Comparison of ENCODE assay signal across 11 cellular contexts in genomic region chr15:88615303-88616107, GRCh38. TPM values are rescaled to one million over a fixed set of nuclear protein-coding genes. Genes with fewer than 3 reads are reported as not detected.
DNase-seq lines count a peak whose midpoint lies in the region; ATAC-seq, FAIRE-seq and TF ChIP-seq lines count a peak whose summit lies in the region.
"Had no signal": no experiment of that assay in that cellular context is flagged by ENCODE, and none has a peak within 500 bp of the region (broad histone marks: within the 10 kb centered on the region; RNA-seq: fewer than 3 reads in every experiment).

No MANE protein-coding gene starts in this region.

- no peaks in the 10 kb centered on the region for H4K20me1 ChIP-seq in GM12878 (ENCODE audit: control insufficient read depth, insufficient read depth)

- no peak overlapping the region for H3K27ac Mint-ChIP-seq in stimulated activated effector memory CD8-positive, alpha-beta T cell treated with anti-CD3 and anti-CD28 coated beads, Interleukin-12 subunit alpha, Interleukin-12 subunit beta, amount 100 ng/mL, for 72 hours

- H3K27me3 ChIP-seq in GM12878 (replicated peaks in 1 of 2; ENCODE audit: control insufficient read depth in 2 of 2, insufficient read depth in 2 of 2, low read length in 1 of 2): no peaks in the 10 kb centered on the region
- peaks cover 0 to 6% of the 10 kb centered on the region in 2 donors for H3K27me3 ChIP-seq in tibial artery

- DNase-seq in GM12878 (ENCODE audit: low read depth, low spot score) (no peak), tibial artery (no peak), ecto neural progenitor cell (ENCODE audit: low spot score) (no peak)
- no peak for DNase-seq in stimulated activated effector memory CD8-positive, alpha-beta T cell treated with anti-CD3 and anti-CD28 coated beads, Interleukin-12 subunit alpha, Interleukin-12 subunit beta, amount 100 ng/mL, for 72 hours (ENCODE audit: low spot score in 2 of 2)
- DNase-seq in stimulated activated CD4-positive, alpha-beta T cell treated with anti-CD3 and anti-CD28 coated beads, Interleukin-4, amount 100 ng/mL, for 24 hours: no peak
- DNase-seq: left ventricle myocardium superior, NCI-H2081 treated with DMSO at 0.1 percent for 48 hours had no signal

- no peak overlapping the region for H3K4me3 ChIP-seq in GM12878
- H3K4me3 ChIP-seq in tibial artery: no peak overlapping the region
- H3K4me3 ChIP-seq: SK-N-MC had no signal

- TF ChIP-seq POLR2A in GM12878 (IDR thresholded peaks at IDR 0.05; ENCODE audit: low read depth, low read length): no peak

- H3K4me2 ChIP-seq in GM12878 (ENCODE audit: control insufficient read depth, insufficient read depth): peak overlapping the region; percentile 56

- SMC1A ChIA-PET in GM12878 (lab: Charles Lee; ENCODE audit: uncharacterized antibody, unreplicated experiment): interaction anchor here (0.7 to 1.9 kb wide), 3 partner anchors 9 to 143 kb away, joined by 3 to 8 read pairs (median 4); no protein-coding TSS in a partner anchor

- POLR2A ChIA-PET in GM12878 (lab: Charles Lee): no interaction called here

- in situ Hi-C loops in GM12878 (cut with MboI): no loop called here

- no TSS peak for BruUV-seq in GM12878 (replicated peaks; lab: Mats Ljungman, UMichigan)

- H3K27ac ChIP-seq in GM12878 (ENCODE audit: control insufficient read depth, insufficient read depth) (peak overlapping the region; percentile 78), tibial artery (no peak overlapping the region)
- H3K27ac ChIP-seq: SK-N-MC had no signal

- peaks cover 7% of the 10 kb centered on the region for H3K4me1 Mint-ChIP-seq in stimulated activated effector memory CD8-positive, alpha-beta T cell treated with anti-CD3 and anti-CD28 coated beads, Interleukin-12 subunit alpha, Interleukin-12 subunit beta, amount 100 ng/mL, for 72 hours

- no peak for TF ChIP-seq RAD21 in GM12878 (IDR thresholded peaks at IDR 0.05; ENCODE audit: insufficient read depth, low read depth, low read length)

- peak; percentile 76 for ATAC-seq in GM19035 (IDR thresholded peaks at IDR 0.05; ENCODE audit: unreplicated experiment)
- ATAC-seq in HG02840 (IDR thresholded peaks at IDR 0.05; ENCODE audit: low FRiP score, unreplicated experiment): peak; percentile 55
- peak; percentile 84 for ATAC-seq in GM12878
- peak; percentile 40 for ATAC-seq in stimulated activated effector memory CD8-positive, alpha-beta T cell treated with anti-CD3 and anti-CD28 coated beads, Interleukin-12 subunit alpha, Interleukin-12 subunit beta, amount 100 ng/mL, for 72 hours
- ATAC-seq: sciatic nerve had no signal

- H3K36me3 ChIP-seq in GM12878 (ENCODE audit: control insufficient read depth in 2 of 2, insufficient read depth in 2 of 2, low read length in 1 of 2) (no peaks in the 10 kb centered on the region), tibial artery (no peaks in the 10 kb centered on the region)

- RAD21 ChIA-PET in GM12878 (lab: Charles Lee; ENCODE audit: unreplicated experiment): interaction anchor here (0.6 to 2.3 kb wide), 4 partner anchors 9 to 148 kb away, joined by 3 to 10 read pairs (median 4); partner anchors contain the start of genes MRPL46 and MRPS11

- no peaks in the 10 kb centered on the region for H3K9me3 Mint-ChIP-seq in stimulated activated effector memory CD8-positive, alpha-beta T cell treated with anti-CD3 and anti-CD28 coated beads, Interleukin-12 subunit alpha, Interleukin-12 subunit beta, amount 100 ng/mL, for 72 hours

- H2AFZ ChIP-seq in GM12878 (ENCODE audit: control insufficient read depth, low read depth, low read length): peak overlapping the region; percentile 90

- TF ChIP-seq EP300 in GM12878 (IDR thresholded peaks at IDR 0.05; ENCODE audit: borderline replicate concordance in 1 of 2, control insufficient read depth in 1 of 2, low read depth in 2 of 2, low read length in 2 of 2): 0 out of 4 replicates have a peak, but pooled peaks of 1 of the 2 experiments have one; percentile 13

- H3K4me1 ChIP-seq in GM12878 (ENCODE audit: control insufficient read depth, insufficient read depth, low read length) (peaks cover 32% of the 10 kb centered on the region), tibial artery (peaks cover 0 to under 1% (median under 1%) of the 10 kb centered on the region in 4 donors)

- 36% methylated on average over 11 of the region's 11 CpGs for WGBS in GM12878 (ENCODE audit: insufficient coverage, insufficient replicate concordance, low lambda C conversion rate, missing lambda C conversion rate)

- no peak overlapping the region for H3K4me3 Mint-ChIP-seq in stimulated activated effector memory CD8-positive, alpha-beta T cell treated with anti-CD3 and anti-CD28 coated beads, Interleukin-12 subunit alpha, Interleukin-12 subunit beta, amount 100 ng/mL, for 72 hours

- peak overlapping the region; percentile 15; the same call in 1 of the 2 replicates for H3K9ac ChIP-seq in GM12878 (ENCODE audit: control insufficient read depth, insufficient read depth, low read length)

- H3K36me3 Mint-ChIP-seq in stimulated activated effector memory CD8-positive, alpha-beta T cell treated with anti-CD3 and anti-CD28 coated beads, Interleukin-12 subunit alpha, Interleukin-12 subunit beta, amount 100 ng/mL, for 72 hours: no peaks in the 10 kb centered on the region

- CTCF ChIA-PET in GM12878 (lab: Yijun Ruan, JAX): interaction anchor here (0.8 to 3.5 kb wide), 9 partner anchors 9 to 145 kb away, joined by 3 to 14 read pairs (median 4); partner anchors contain the start of gene ISG20

- TF ChIP-seq CTCF in GM12878 (IDR thresholded peaks at IDR 0.05 in 2 of 3, conservative IDR thresholded peaks at IDR 0.05 in 1 of 3; ENCODE audit: control insufficient read depth in 2 of 3, extremely low read depth in 1 of 3, insufficient read depth in 1 of 3, low read depth in 3 of 3, low read length in 3 of 3) (no peak), tibial artery (IDR thresholded peaks at IDR 0.05) (no peak)

- H3K9me3 ChIP-seq in GM12878 (replicated peaks; ENCODE audit: control insufficient read depth, insufficient read depth, low read length): no peaks in the 10 kb centered on the region
- no peaks in the 10 kb centered on the region for H3K9me3 ChIP-seq in tibial artery

- intact Hi-C loops in GM12878 (cut with micrococcal nuclease; ENCODE audit: unreplicated experiment): no loop called here
- intact Hi-C loops in tibial artery (cut with DNase I; ENCODE audit: low total_unique reads): no loop called here

- no peaks in the 10 kb centered on the region for H3K79me2 ChIP-seq in GM12878 (ENCODE audit: control insufficient read depth, insufficient read depth, low read length)

- FAIRE-seq in GM12878 (lab: Jason Lieb, UNC): peak; percentile 35

TF ChIP-seq in GM12878, 131 proteins besides CTCF, POLR2A, EP300 and RAD21 (continues in another document):
- TF ChIP-seq POU2F2 (IDR thresholded peaks at IDR 0.05; ENCODE audit: borderline replicate concordance, low read depth, low read length): peak; percentile 75; the same call in 2 of the 3 replicates
- no peak for TF ChIP-seq IKZF1 (conservative IDR thresholded peaks at IDR 0.05)
- 0 out of 2 replicates have a peak, but pooled peaks have one; percentile 5 for TF ChIP-seq ATF3 (IDR thresholded peaks at IDR 0.05; ENCODE audit: borderline replicate concordance, extremely low read depth, low read depth, low read length)
- peak; percentile 56; the same call in 1 of the 2 replicates for TF ChIP-seq EED (IDR thresholded peaks at IDR 0.05; ENCODE audit: low read depth)
- TF ChIP-seq FOXM1 (IDR thresholded peaks at IDR 0.05; ENCODE audit: low read depth, low read length): peak; percentile 52; the same call in 1 of the 2 replicates
- TF ChIP-seq CREM (IDR thresholded peaks at IDR 0.05; ENCODE audit: low read depth): peak; percentile 40; the same call in 1 of the 2 replicates
- TF ChIP-seq MEF2A (IDR thresholded peaks at IDR 0.05; ENCODE audit: insufficient read depth, low read depth, low read length): 0 out of 2 replicates have a peak, but pooled peaks have one; percentile 29

RNA-seq across cellular contexts. Expression of gene AEN, which starts 5.6 kb away (rescaled TPM):
- 74.1 and 86.4 TPM in 2 replicates for total RNA-seq in GM12878 (2013; cell fraction: nucleolus; rRNA removed)
- 76.0 and 81.2 TPM in 2 replicates for total RNA-seq in GM12878 (2014; rRNA removed)
- total RNA-seq in GM12878 (2014; rRNA removed; fragmentation: Illumina TruSeq; extraction: Trizol): 39.9 and 44.5 TPM in 2 replicates
- total RNA-seq in GM12878 (2021): 67.2 and 74.4 TPM in 2 replicates
- 14.7 TPM for polyA plus RNA-seq in GM12878 (2011; ENCODE audit: low read depth)
- 32.5 and 44.7 TPM in 2 replicates for polyA plus RNA-seq in GM12878 (2011; rRNA removed)
- 46.2 and 62.0 TPM in 2 replicates for polyA plus RNA-seq in GM12878 (2011; cell fraction: cytosol; rRNA removed)
- polyA plus RNA-seq in GM12878 (2011; cell fraction: nucleus; rRNA removed): 106 and 115 TPM in 2 replicates
- 23.8 and 31.0 TPM in 2 replicates for polyA plus RNA-seq in GM12878 (2012)
- 25.8 and 33.5 TPM in 2 replicates for polyA plus RNA-seq in GM12878 (2014; fragmentation: Illumina TruSeq; extraction: Trizol)
- 10 to 100 TPM; 11.7 to 12.0 TPM for polyA plus RNA-seq in GM12878 (2014; fragmentation: Nextera tagmentation; extraction: Ambion mirVana)
- 62.8 and 66.1 TPM in 2 replicates for polyA plus RNA-seq in GM12878 (2014; rRNA removed)
- 10 to 100 TPM; 78.0 to 78.8 TPM for polyA plus RNA-seq in GM12878 (2016; fragmentation: Nextera tagmentation; extraction: Ambion mirVana)
- 57.4 and 84.3 TPM in 2 replicates for polyA minus RNA-seq in GM12878 (2011; rRNA and poly(A)+ RNA removed)
- polyA minus RNA-seq in GM12878 (2011; cell fraction: cytosol; rRNA and poly(A)+ RNA removed): 23.4 and 24.8 TPM in 2 replicates
- 70.1 and 137 TPM in 2 replicates for polyA minus RNA-seq in GM12878 (2011; cell fraction: nucleus; rRNA and poly(A)+ RNA removed)

RNA-seq across cellular contexts. Expression of gene ISG20, which starts 23.3 kb away (rescaled TPM):
- total RNA-seq in GM12878 (2013; cell fraction: nucleolus; rRNA removed): 14.5 and 16.0 TPM in 2 replicates
- total RNA-seq in GM12878 (2014; rRNA removed) (210 and 228 TPM in 2 replicates), GM12878 (2014; rRNA removed; fragmentation: Illumina TruSeq; extraction: Trizol) (48.5 and 53.8 TPM in 2 replicates), GM12878 (2021) (76.5 and 90.2 TPM in 2 replicates)
- 45.4 TPM for polyA plus RNA-seq in GM12878 (2011; ENCODE audit: low read depth)
- polyA plus RNA-seq in GM12878 (2011; rRNA removed) (46.6 and 182 TPM in 2 replicates), GM12878 (2014; fragmentation: Illumina TruSeq; extraction: Trizol) (3.5 and 23.4 TPM in 2 replicates), GM12878 (2014; fragmentation: Nextera tagmentation; extraction: Ambion mirVana) (10 to 100 TPM; 49.6 to 92.9 TPM), GM12878 (2014; rRNA removed) (177 and 251 TPM in 2 replicates), GM12878 (2016; fragmentation: Nextera tagmentation; extraction: Ambion mirVana) (10 to 100 TPM; 80.7 to 91.1 TPM)
- polyA plus RNA-seq in GM12878 (2011; cell fraction: cytosol; rRNA removed): 210 and 386 TPM in 2 replicates
- 219 and 271 TPM in 2 replicates for polyA plus RNA-seq in GM12878 (2011; cell fraction: nucleus; rRNA removed)
- 145 and 222 TPM in 2 replicates for polyA plus RNA-seq in GM12878 (2012)
- 49.6 and 80.3 TPM in 2 replicates for polyA minus RNA-seq in GM12878 (2011; rRNA and poly(A)+ RNA removed)
- polyA minus RNA-seq in GM12878 (2011; cell fraction: cytosol; rRNA and poly(A)+ RNA removed): 44.1 and 44.6 TPM in 2 replicates
- 38.3 and 60.6 TPM in 2 replicates for polyA minus RNA-seq in GM12878 (2011; cell fraction: nucleus; rRNA and poly(A)+ RNA removed)
